In the genomic region with DNA sequence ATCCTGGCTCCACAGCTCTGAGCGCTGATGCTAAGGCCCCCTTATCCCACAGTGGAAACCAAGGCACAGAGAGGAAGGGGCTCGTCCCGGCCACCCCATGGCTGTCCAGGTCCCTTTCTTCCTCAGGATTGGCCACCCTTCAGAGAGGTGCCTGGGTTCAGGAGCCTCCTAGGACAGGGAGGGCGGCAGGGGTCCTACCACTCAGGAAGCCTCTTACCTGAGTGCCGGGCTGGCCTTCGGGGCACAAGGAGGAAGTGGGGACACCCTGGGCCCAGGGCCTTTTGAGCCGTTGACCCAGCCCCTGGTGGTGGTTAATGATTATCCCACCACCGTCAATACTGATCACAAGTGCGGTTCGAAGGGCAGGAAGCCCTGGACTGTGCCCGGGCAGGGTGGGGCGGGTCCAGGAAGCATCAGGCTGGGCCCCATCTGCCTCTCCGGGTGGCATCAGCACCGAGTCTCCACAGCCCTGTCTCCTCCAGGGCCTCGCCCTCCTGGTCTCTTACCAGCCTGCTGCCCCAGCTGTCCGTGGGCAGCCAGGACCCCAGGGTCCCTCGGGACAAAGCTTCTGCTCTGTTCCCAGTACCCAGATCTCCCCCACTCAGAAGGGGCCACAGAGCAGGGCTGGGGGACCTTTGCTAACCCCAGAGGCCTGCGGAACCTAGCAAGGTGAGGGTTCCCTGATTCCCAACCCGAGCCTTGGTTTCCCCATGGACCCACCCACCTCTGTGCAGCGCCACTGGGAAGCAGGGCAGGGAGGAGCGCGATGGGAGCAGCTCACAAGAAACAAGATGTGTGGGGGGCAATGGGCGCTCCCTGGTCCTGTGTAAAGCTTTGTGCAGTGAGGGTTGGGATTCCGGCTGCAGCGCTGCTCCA, we compare ENCODE assay signal across 1 cellular context.
TF ChIP-seq lines count a peak whose summit lies in the region.

No MANE protein-coding gene starts in this region.

TF ChIP-seq in HepG2, 621 proteins besides CTCF, POLR2A, EP300 and RAD21 (continued from another document and continues in another):
- TF ChIP-seq, protein P1, sequence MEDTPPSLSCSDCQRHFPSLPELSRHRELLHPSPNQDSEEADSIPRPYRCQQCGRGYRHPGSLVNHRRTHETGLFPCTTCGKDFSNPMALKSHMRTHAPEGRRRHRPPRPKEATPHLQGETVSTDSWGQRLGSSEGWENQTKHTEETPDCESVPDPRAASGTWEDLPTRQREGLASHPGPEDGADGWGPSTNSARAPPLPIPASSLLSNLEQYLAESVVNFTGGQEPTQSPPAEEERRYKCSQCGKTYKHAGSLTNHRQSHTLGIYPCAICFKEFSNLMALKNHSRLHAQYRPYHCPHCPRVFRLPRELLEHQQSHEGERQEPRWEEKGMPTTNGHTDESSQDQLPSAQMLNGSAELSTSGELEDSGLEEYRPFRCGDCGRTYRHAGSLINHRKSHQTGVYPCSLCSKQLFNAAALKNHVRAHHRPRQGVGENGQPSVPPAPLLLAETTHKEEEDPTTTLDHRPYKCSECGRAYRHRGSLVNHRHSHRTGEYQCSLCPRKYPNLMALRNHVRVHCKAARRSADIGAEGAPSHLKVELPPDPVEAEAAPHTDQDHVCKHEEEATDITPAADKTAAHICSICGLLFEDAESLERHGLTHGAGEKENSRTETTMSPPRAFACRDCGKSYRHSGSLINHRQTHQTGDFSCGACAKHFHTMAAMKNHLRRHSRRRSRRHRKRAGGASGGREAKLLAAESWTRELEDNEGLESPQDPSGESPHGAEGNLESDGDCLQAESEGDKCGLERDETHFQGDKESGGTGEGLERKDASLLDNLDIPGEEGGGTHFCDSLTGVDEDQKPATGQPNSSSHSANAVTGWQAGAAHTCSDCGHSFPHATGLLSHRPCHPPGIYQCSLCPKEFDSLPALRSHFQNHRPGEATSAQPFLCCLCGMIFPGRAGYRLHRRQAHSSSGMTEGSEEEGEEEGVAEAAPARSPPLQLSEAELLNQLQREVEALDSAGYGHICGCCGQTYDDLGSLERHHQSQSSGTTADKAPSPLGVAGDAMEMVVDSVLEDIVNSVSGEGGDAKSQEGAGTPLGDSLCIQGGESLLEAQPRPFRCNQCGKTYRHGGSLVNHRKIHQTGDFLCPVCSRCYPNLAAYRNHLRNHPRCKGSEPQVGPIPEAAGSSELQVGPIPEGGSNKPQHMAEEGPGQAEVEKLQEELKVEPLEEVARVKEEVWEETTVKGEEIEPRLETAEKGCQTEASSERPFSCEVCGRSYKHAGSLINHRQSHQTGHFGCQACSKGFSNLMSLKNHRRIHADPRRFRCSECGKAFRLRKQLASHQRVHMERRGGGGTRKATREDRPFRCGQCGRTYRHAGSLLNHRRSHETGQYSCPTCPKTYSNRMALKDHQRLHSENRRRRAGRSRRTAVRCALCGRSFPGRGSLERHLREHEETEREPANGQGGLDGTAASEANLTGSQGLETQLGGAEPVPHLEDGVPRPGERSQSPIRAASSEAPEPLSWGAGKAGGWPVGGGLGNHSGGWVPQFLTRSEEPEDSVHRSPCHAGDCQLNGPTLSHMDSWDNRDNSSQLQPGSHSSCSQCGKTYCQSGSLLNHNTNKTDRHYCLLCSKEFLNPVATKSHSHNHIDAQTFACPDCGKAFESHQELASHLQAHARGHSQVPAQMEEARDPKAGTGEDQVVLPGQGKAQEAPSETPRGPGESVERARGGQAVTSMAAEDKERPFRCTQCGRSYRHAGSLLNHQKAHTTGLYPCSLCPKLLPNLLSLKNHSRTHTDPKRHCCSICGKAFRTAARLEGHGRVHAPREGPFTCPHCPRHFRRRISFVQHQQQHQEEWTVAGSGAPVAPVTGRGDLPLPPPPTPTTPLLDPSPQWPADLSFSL (CRISPR knock-in tag; IDR thresholded peaks at IDR 0.05): no peak
- peak; percentile 83 for TF ChIP-seq RARA (CRISPR knock-in tag; IDR thresholded peaks at IDR 0.05)
- TF ChIP-seq ZNF572 (CRISPR knock-in tag; IDR thresholded peaks at IDR 0.05): peak; percentile 70; the same call in 1 of the 2 replicates
- no peak; the same call in 1 of the 2 replicates for TF ChIP-seq FOSL1 (CRISPR knock-in tag; IDR thresholded peaks at IDR 0.05; ENCODE audit: borderline replicate concordance)
- no peak for TF ChIP-seq MTF2 (CRISPR knock-in tag; IDR thresholded peaks at IDR 0.05; ENCODE audit: borderline replicate concordance)
- TF ChIP-seq, protein P2, sequence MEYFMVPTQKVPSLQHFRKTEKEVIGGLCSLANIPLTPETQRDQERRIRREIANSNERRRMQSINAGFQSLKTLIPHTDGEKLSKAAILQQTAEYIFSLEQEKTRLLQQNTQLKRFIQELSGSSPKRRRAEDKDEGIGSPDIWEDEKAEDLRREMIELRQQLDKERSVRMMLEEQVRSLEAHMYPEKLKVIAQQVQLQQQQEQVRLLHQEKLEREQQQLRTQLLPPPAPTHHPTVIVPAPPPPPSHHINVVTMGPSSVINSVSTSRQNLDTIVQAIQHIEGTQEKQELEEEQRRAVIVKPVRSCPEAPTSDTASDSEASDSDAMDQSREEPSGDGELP (IDR thresholded peaks at IDR 0.05; ENCODE audit: borderline replicate concordance, low read depth): peak; percentile 77
- TF ChIP-seq MYC (CRISPR knock-in tag; IDR thresholded peaks at IDR 0.05; ENCODE audit: borderline replicate concordance): peak; percentile 68
- TF ChIP-seq, protein P3, sequence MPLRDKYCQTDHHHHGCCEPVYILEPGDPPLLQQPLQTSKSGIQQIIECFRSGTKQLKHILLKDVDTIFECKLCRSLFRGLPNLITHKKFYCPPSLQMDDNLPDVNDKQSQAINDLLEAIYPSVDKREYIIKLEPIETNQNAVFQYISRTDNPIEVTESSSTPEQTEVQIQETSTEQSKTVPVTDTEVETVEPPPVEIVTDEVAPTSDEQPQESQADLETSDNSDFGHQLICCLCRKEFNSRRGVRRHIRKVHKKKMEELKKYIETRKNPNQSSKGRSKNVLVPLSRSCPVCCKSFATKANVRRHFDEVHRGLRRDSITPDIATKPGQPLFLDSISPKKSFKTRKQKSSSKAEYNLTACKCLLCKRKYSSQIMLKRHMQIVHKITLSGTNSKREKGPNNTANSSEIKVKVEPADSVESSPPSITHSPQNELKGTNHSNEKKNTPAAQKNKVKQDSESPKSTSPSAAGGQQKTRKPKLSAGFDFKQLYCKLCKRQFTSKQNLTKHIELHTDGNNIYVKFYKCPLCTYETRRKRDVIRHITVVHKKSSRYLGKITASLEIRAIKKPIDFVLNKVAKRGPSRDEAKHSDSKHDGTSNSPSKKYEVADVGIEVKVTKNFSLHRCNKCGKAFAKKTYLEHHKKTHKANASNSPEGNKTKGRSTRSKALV (CRISPR knock-in tag; IDR thresholded peaks at IDR 0.05): peak; percentile 65; the same call in 1 of the 2 replicates
- TF ChIP-seq ZNF230 (CRISPR knock-in tag; IDR thresholded peaks at IDR 0.05): peak; percentile 93
- TF ChIP-seq FOXK1 (CRISPR knock-in tag; IDR thresholded peaks at IDR 0.05; ENCODE audit: borderline replicate concordance, low read depth): 0 out of 2 replicates have a peak, but pooled peaks have one; percentile 32
- TF ChIP-seq ZSCAN31 (CRISPR knock-in tag; IDR thresholded peaks at IDR 0.05; ENCODE audit: low read depth): peak; percentile 46
- TF ChIP-seq, protein P4, sequence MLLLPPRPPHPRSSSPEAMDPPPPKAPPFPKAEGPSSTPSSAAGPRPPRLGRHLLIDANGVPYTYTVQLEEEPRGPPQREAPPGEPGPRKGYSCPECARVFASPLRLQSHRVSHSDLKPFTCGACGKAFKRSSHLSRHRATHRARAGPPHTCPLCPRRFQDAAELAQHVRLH (CRISPR knock-in tag; IDR thresholded peaks at IDR 0.05; ENCODE audit: borderline replicate concordance, low read depth): 0 out of 2 replicates have a peak, but pooled peaks have one; percentile 26
- peak; percentile 44; the same call in 1 of the 2 replicates for TF ChIP-seq ZNF143 (CRISPR knock-in tag; IDR thresholded peaks at IDR 0.05)
- TF ChIP-seq ZNF264 (CRISPR knock-in tag; IDR thresholded peaks at IDR 0.05): no peak; the same call in 1 of the 2 replicates
- TF ChIP-seq ZFP37 (CRISPR knock-in tag; IDR thresholded peaks at IDR 0.05; ENCODE audit: borderline replicate concordance): peak; percentile 55; the same call in 1 of the 2 replicates
- TF ChIP-seq HMG20B (CRISPR knock-in tag; conservative IDR thresholded peaks at IDR 0.05): no peak
- TF ChIP-seq BHLHE40 (IDR thresholded peaks at IDR 0.05; ENCODE audit: low read length): no peak
- TF ChIP-seq FUBP1 (CRISPR knock-in tag; IDR thresholded peaks at IDR 0.05; ENCODE audit: borderline replicate concordance): no peak
- TF ChIP-seq ZNF350 (CRISPR knock-in tag; IDR thresholded peaks at IDR 0.05; ENCODE audit: borderline replicate concordance, low read depth): no peak
- 0 out of 2 replicates have a peak, but pooled peaks have one; percentile 14 for TF ChIP-seq ZFP91 (CRISPR knock-in tag; IDR thresholded peaks at IDR 0.05; ENCODE audit: borderline replicate concordance)
- TF ChIP-seq FOXJ3 (CRISPR knock-in tag; IDR thresholded peaks at IDR 0.05; ENCODE audit: borderline replicate concordance): peak; percentile 28; the same call in 1 of the 2 replicates
- TF ChIP-seq, protein P5, sequence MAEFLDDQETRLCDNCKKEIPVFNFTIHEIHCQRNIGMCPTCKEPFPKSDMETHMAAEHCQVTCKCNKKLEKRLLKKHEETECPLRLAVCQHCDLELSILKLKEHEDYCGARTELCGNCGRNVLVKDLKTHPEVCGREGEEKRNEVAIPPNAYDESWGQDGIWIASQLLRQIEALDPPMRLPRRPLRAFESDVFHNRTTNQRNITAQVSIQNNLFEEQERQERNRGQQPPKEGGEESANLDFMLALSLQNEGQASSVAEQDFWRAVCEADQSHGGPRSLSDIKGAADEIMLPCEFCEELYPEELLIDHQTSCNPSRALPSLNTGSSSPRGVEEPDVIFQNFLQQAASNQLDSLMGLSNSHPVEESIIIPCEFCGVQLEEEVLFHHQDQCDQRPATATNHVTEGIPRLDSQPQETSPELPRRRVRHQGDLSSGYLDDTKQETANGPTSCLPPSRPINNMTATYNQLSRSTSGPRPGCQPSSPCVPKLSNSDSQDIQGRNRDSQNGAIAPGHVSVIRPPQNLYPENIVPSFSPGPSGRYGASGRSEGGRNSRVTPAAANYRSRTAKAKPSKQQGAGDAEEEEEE (CRISPR knock-in tag; IDR thresholded peaks at IDR 0.05; ENCODE audit: borderline replicate concordance): no peak
- no peak for TF ChIP-seq RBAK (CRISPR knock-in tag; IDR thresholded peaks at IDR 0.05)
- TF ChIP-seq SP5 (CRISPR knock-in tag; IDR thresholded peaks at IDR 0.05; ENCODE audit: borderline replicate concordance, low read depth): peak; percentile 83
- TF ChIP-seq ZSCAN21 (CRISPR knock-in tag; IDR thresholded peaks at IDR 0.05; ENCODE audit: borderline replicate concordance): peak; percentile 66; the same call in 1 of the 2 replicates
- TF ChIP-seq ZNF839 (CRISPR knock-in tag; IDR thresholded peaks at IDR 0.05; ENCODE audit: borderline replicate concordance): no peak
- no peak for TF ChIP-seq FOXP1 (IDR thresholded peaks at IDR 0.05)
- peak; percentile 41 for TF ChIP-seq FOXP1 (CRISPR knock-in tag; IDR thresholded peaks at IDR 0.05)
- 0 out of 2 replicates have a peak, but pooled peaks have one; percentile 12 for TF ChIP-seq WIZ (CRISPR knock-in tag; IDR thresholded peaks at IDR 0.05)
- no peak for TF ChIP-seq GPN1 (CRISPR knock-in tag; IDR thresholded peaks at IDR 0.05; ENCODE audit: borderline replicate concordance)
- peak; percentile 66; the same call in 1 of the 2 replicates for TF ChIP-seq REPIN1 (CRISPR knock-in tag; IDR thresholded peaks at IDR 0.05; ENCODE audit: borderline replicate concordance, low read depth)
- no peak for TF ChIP-seq ATF4 (CRISPR knock-in tag; IDR thresholded peaks at IDR 0.05)
